33 cellular contexts compared by ENCODE assay signal in genomic region chr20:54714817-54715216, GRCh38.
"Had no signal": no experiment of that assay in that cellular context is flagged by ENCODE, and none has a peak within 500 bp of the region (broad histone marks: within the 10 kb centered on the region; RNA-seq: fewer than 3 reads in every experiment).

No MANE protein-coding gene starts in this region.

- DNase-seq: activated effector memory CD4-positive, alpha-beta T cell treated with anti-CD3 and anti-CD28 coated beads, Interleukin-2, amount 50 U/mL, for 16 hours; activated effector memory CD4-positive, alpha-beta T cell treated with Interleukin-2 at 50 U/mL for 16 hours; activated gamma-delta T cell; activated gamma-delta T cell treated with Interleukin-2 at 50 U/mL for 16 hours; activated naive CD4-positive, alpha-beta T cell; activated naive CD4-positive, alpha-beta T cell treated with anti-CD3 and anti-CD28 coated beads for 36 hours; activated naive CD4-positive, alpha-beta T cell treated with anti-CD3 and anti-CD28 coated beads, Interleukin-2, amount 10 ng/mL, durations not matched to agents 7 days and 5 days; activated naive CD4-positive, alpha-beta T cell treated with anti-CD3 and anti-CD28 coated beads, Interleukin-2, amount 50 U/mL, for 16 hours; activated naive CD4-positive, alpha-beta T cell treated with Interleukin-2 at 50 U/mL for 16 hours; activated naive CD8-positive, alpha-beta T cell treated with anti-CD3 and anti-CD28 coated beads for 36 hours; activated naive CD8-positive, alpha-beta T cell treated with anti-CD3 and anti-CD28 coated beads, Interleukin-2, amount 10 ng/mL, durations not matched to agents 7 days and 5 days; activated naive CD8-positive, alpha-beta T cell treated with anti-CD3 and anti-CD28 coated beads, Interleukin-2, amount 50 U/mL, for 24 hours; activated T-cell treated with anti-CD3 and anti-CD28 coated beads, Interleukin-2, amount 50 U/mL, for 1 hour; activated T-cell treated with anti-CD3 and anti-CD28 coated beads, Interleukin-2, amount 50 U/mL, for 24 hours; activated T-cell treated with anti-CD3 and anti-CD28 coated beads, Interleukin-2, amount 50 U/mL, for 4 hours; activated T-cell treated with anti-CD3 and anti-CD28 coated beads, Interleukin-2, amount 50 U/mL, for 48 hours; activated T-cell treated with anti-CD3 and anti-CD28 coated beads, Interleukin-2, amount 50 U/mL, for 72 hours; adrenal gland; amniotic stem cell; amygdala; anterior cingulate cortex; aorta; brain microvascular endothelial cell; caudate nucleus; central memory CD4-positive, alpha-beta T cell; cerebellar nuclear complex had no signal

- ATAC-seq: activated naive CD4-positive, alpha-beta T cell treated with anti-CD3 and anti-CD28 coated beads, Interleukin-2, amount 50 U/mL, for 72 hours; activated naive CD8-positive, alpha-beta T cell treated with anti-CD3 and anti-CD28 coated beads, Interleukin-2, amount 50 U/mL, for 24 hours; activated T-cell treated with anti-CD3 and anti-CD28 coated beads, Interleukin-2, amount 50 U/mL, for 4 hours; activated T-cell treated with anti-CD3 and anti-CD28 coated beads, Interleukin-2, amount 50 U/mL, for 72 hours; activated T-helper 17 cell treated with anti-CD3 and anti-CD28 coated beads, Interleukin-2, amount 50 U/mL, for 72 hours had no signal

- H3K27me3 ChIP-seq: adrenal gland, ascending aorta, brain microvascular endothelial cell, breast epithelium, cardiac muscle cell had no signal

- FAIRE-seq: astrocyte, bronchial epithelial cell had no signal

- H3K9me3 ChIP-seq: adrenal gland, ascending aorta, breast epithelium had no signal

- H3K27ac ChIP-seq: adrenal gland, ascending aorta, brain microvascular endothelial cell, breast epithelium, cardiac muscle cell had no signal

- H3K4me1 ChIP-seq: adrenal gland, ascending aorta, breast epithelium had no signal

- H3K36me3 ChIP-seq: adrenal gland, ascending aorta, brain microvascular endothelial cell, breast epithelium, cardiac muscle cell had no signal

- H3K4me3 ChIP-seq: adrenal gland, ascending aorta, breast epithelium, cardiac muscle cell had no signal
